Comparison of ENCODE assay signal across 8 cellular contexts in genomic region chr2:219522111-219523030, GRCh38. TPM values are rescaled to one million over a fixed set of nuclear protein-coding genes. Genes with fewer than 3 reads are reported as not detected.
DNase-seq lines count a peak whose midpoint lies in the region; ATAC-seq and TF ChIP-seq lines count a peak whose summit lies in the region.

No MANE protein-coding gene starts in this region.

- H3K36me3 Mint-ChIP-seq in activated T-helper 1 cell treated with anti-CD3 and anti-CD28 coated beads, Interleukin-12 subunit alpha, Interleukin-12 subunit beta, Interleukin-2, Interleukin-4 antibody, amounts not matched to agents 30 ng/mL and 10 ng/mL and 1 ng/mL, durations not matched to agents 14 hours and 24 hours and 36 hours (ENCODE audit: low read depth) = no peaks in the 10 kb centered on the region

- H3K36me3 ChIP-seq in iPS DF 6.9 (ENCODE audit: control insufficient read depth, insufficient read depth, low read length) (no peaks in the 10 kb centered on the region), thoracic aorta (no peaks in the 10 kb centered on the region)

- peaks cover 68% of the 10 kb centered on the region for H3K27me3 Mint-ChIP-seq in activated T-helper 1 cell treated with anti-CD3 and anti-CD28 coated beads, Interleukin-12 subunit alpha, Interleukin-12 subunit beta, Interleukin-2, Interleukin-4 antibody, amounts not matched to agents 30 ng/mL and 10 ng/mL and 1 ng/mL, durations not matched to agents 14 hours and 24 hours and 36 hours (ENCODE audit: insufficient read depth)

- no peak overlapping the region for H3K4me3 Mint-ChIP-seq in activated T-helper 1 cell treated with anti-CD3 and anti-CD28 coated beads, Interleukin-12 subunit alpha, Interleukin-12 subunit beta, Interleukin-2, Interleukin-4 antibody, amounts not matched to agents 30 ng/mL and 10 ng/mL and 1 ng/mL, durations not matched to agents 14 hours and 24 hours and 36 hours

- H3K27me3 ChIP-seq in iPS DF 6.9 (ENCODE audit: control insufficient read depth, insufficient read depth, low read length) (no peaks in the 10 kb centered on the region; the same call in 1 of the 2 replicates), thoracic aorta (replicated peaks; ENCODE audit: insufficient read depth) (no peaks in the 10 kb centered on the region)

- peak; percentile 12 for DNase-seq in NCI-H345 (lab: John Stamatoyannopoulos, UW)
- no peak for DNase-seq in NCI-H345 treated with DMSO at 0.1 percent for 48 hours (lab: John Stamatoyannopoulos, UW; ENCODE audit: unreplicated experiment)
- DNase-seq in activated T-helper 1 cell treated with anti-CD3 and anti-CD28 coated beads, Interleukin-12 subunit alpha, Interleukin-12 subunit beta, Interleukin-2, Interleukin-4 antibody, amounts not matched to agents 30 ng/mL and 10 ng/mL and 1 ng/mL, durations not matched to agents 14 hours and 24 hours and 36 hours (ENCODE audit: low spot score) = no peak
- no peak for DNase-seq in iPS DF 6.9 (ENCODE audit: low read depth, low spot score)
- no peak for DNase-seq in thoracic aorta (ENCODE audit: low spot score)
- no peak for DNase-seq in GF-D8 (lab: John Stamatoyannopoulos, UW)
- no peak for DNase-seq in activated effector memory CD4-positive, alpha-beta T cell treated with anti-CD3 and anti-CD28 coated beads, Interleukin-2, amount 50 U/mL, for 16 hours
- no peak for DNase-seq in NCI-H2029 treated with DMSO at 0.1 percent for 48 hours (lab: John Stamatoyannopoulos, UW)

- H3K9me3 ChIP-seq in iPS DF 6.9 (ENCODE audit: control insufficient read depth, insufficient read depth, low read length) (no peaks in the 10 kb centered on the region), thoracic aorta (no peaks in the 10 kb centered on the region)

- no peak for ATAC-seq in thoracic aorta (ENCODE audit: insufficient number of reproducible peaks, low FRiP score, low read depth)

- intact Hi-C loops in activated T-helper 1 cell treated with anti-CD3 and anti-CD28 coated beads, Interleukin-12 subunit alpha, Interleukin-12 subunit beta, Interleukin-2, Interleukin-4 antibody, amounts not matched to agents 30 ng/mL and 10 ng/mL and 1 ng/mL, durations not matched to agents 14 hours and 24 hours and 36 hours (cut with micrococcal nuclease) = no loop called here

- H3K4me3 ChIP-seq in iPS DF 6.9 (ENCODE audit: low read length) (peak overlapping the region; percentile 55; the same call in 1 of the 2 replicates), thoracic aorta (peak overlapping the region; percentile 66)

- no peaks in the 10 kb centered on the region for H3K9me3 Mint-ChIP-seq in activated T-helper 1 cell treated with anti-CD3 and anti-CD28 coated beads, Interleukin-12 subunit alpha, Interleukin-12 subunit beta, Interleukin-2, Interleukin-4 antibody, amounts not matched to agents 30 ng/mL and 10 ng/mL and 1 ng/mL, durations not matched to agents 14 hours and 24 hours and 36 hours

- H3K27ac ChIP-seq in iPS DF 6.9 (ENCODE audit: low read length) (no peak overlapping the region), thoracic aorta (peak overlapping the region in 1 of 2 donors; percentile 29)

- TF ChIP-seq CTCF in thoracic aorta (IDR thresholded peaks at IDR 0.05) = no peak

- H3K4me1 ChIP-seq in iPS DF 6.9 (ENCODE audit: control insufficient read depth, insufficient read depth, low read length) (peaks cover 8% of the 10 kb centered on the region), thoracic aorta (ENCODE audit: control insufficient read depth in 1 of 2, low read depth in 2 of 2) (peaks cover 0 to 25% of the 10 kb centered on the region in 2 donors)

- no peaks in the 10 kb centered on the region for H3K4me1 Mint-ChIP-seq in activated T-helper 1 cell treated with anti-CD3 and anti-CD28 coated beads, Interleukin-12 subunit alpha, Interleukin-12 subunit beta, Interleukin-2, Interleukin-4 antibody, amounts not matched to agents 30 ng/mL and 10 ng/mL and 1 ng/mL, durations not matched to agents 14 hours and 24 hours and 36 hours (ENCODE audit: low read depth)

- H3K27ac Mint-ChIP-seq in activated T-helper 1 cell treated with anti-CD3 and anti-CD28 coated beads, Interleukin-12 subunit alpha, Interleukin-12 subunit beta, Interleukin-2, Interleukin-4 antibody, amounts not matched to agents 30 ng/mL and 10 ng/mL and 1 ng/mL, durations not matched to agents 14 hours and 24 hours and 36 hours = peak overlapping the region; percentile 4

- whole genome bisulfite sequencing in iPS DF 6.9 (ENCODE audit: insufficient coverage, insufficient read length) = no CpG with 5 or more reads among the region's 70 CpGs

RNA-seq across cellular contexts. Expression of gene ASIC4, which starts 8.1 kb away (rescaled TPM):
- 0.08 TPM in 1 of 2 replicates, not detected in the other for total RNA-seq in activated T-helper 1 cell treated with anti-CD3 and anti-CD28 coated beads, Interleukin-12 subunit alpha, Interleukin-12 subunit beta, Interleukin-2, Interleukin-4 antibody, amounts not matched to agents 30 ng/mL and 10 ng/mL and 1 ng/mL, durations not matched to agents 14 hours and 24 hours and 36 hours
- total RNA-seq in thoracic aorta = under 1 TPM in 1 of 2 donors, not detected in 1; 0.41 TPM

RNA-seq across cellular contexts. Expression of gene CHPF, which starts 21.2 kb away (rescaled TPM):
- total RNA-seq in activated T-helper 1 cell treated with anti-CD3 and anti-CD28 coated beads, Interleukin-12 subunit alpha, Interleukin-12 subunit beta, Interleukin-2, Interleukin-4 antibody, amounts not matched to agents 30 ng/mL and 10 ng/mL and 1 ng/mL, durations not matched to agents 14 hours and 24 hours and 36 hours = 41.3 and 43.4 TPM in 2 replicates
- 100 to 1,000 TPM; 184 to 269 TPM for total RNA-seq in thoracic aorta

RNA-seq across cellular contexts. Expression of gene TMEM198, which starts 21.5 kb away (rescaled TPM):
- 2.9 and 3.3 TPM in 2 replicates for total RNA-seq in activated T-helper 1 cell treated with anti-CD3 and anti-CD28 coated beads, Interleukin-12 subunit alpha, Interleukin-12 subunit beta, Interleukin-2, Interleukin-4 antibody, amounts not matched to agents 30 ng/mL and 10 ng/mL and 1 ng/mL, durations not matched to agents 14 hours and 24 hours and 36 hours
- 1 to 10 TPM; 1.4 to 3.9 TPM for total RNA-seq in thoracic aorta

RNA-seq across cellular contexts. Expression of gene GMPPA, which starts 23.7 kb away (rescaled TPM):
- 41.3 and 50.3 TPM in 2 replicates for total RNA-seq in activated T-helper 1 cell treated with anti-CD3 and anti-CD28 coated beads, Interleukin-12 subunit alpha, Interleukin-12 subunit beta, Interleukin-2, Interleukin-4 antibody, amounts not matched to agents 30 ng/mL and 10 ng/mL and 1 ng/mL, durations not matched to agents 14 hours and 24 hours and 36 hours
- total RNA-seq in thoracic aorta = 10 to 100 TPM; 30.5 to 56.5 TPM

RNA-seq across cellular contexts. Expression of gene OBSL1, which starts 49.0 kb away (rescaled TPM):
- total RNA-seq in activated T-helper 1 cell treated with anti-CD3 and anti-CD28 coated beads, Interleukin-12 subunit alpha, Interleukin-12 subunit beta, Interleukin-2, Interleukin-4 antibody, amounts not matched to agents 30 ng/mL and 10 ng/mL and 1 ng/mL, durations not matched to agents 14 hours and 24 hours and 36 hours = 0.21 and 0.24 TPM in 2 replicates
- total RNA-seq in thoracic aorta = 100 to 1,000 TPM in 1 of 2 donors, 10 to 100 TPM in 1; 88.7 to 151 TPM
